15 cellular contexts compared by ENCODE assay signal in the genomic region with DNA sequence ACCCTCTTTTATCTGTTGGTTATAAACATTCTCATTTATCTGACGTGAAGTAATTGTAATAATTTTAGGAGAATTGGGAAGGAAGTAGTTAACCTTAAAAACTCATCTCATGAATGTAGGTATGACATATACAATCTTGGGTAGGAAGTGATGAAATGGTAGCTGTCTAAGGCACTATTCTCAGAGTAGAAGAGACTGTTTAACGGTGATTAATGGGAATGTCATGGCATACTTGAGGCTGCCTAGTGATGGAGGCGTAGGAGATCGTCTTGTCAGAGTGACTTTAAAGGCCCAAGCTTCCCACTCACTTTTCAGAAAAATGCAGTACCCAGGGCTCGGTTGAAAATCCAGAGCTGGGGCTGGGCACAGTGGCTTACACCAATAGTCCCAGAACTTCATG.
"Had no signal": no experiment of that assay in that cellular context is flagged by ENCODE, and none has a peak within 500 bp of the region (broad histone marks: within the 10 kb centered on the region; RNA-seq: fewer than 3 reads in every experiment).

No MANE protein-coding gene starts in this region.

- H3K36me3 ChIP-seq: prostate gland, suprapubic skin had no signal

- DNase-seq: activated CD4-positive, alpha-beta T cell treated with anti-CD3 and anti-CD28 coated beads, Interleukin-2, amount 50 U/mL, for 1 hour; activated naive CD4-positive, alpha-beta T cell; activated naive CD8-positive, alpha-beta T cell treated with anti-CD3 and anti-CD28 coated beads, Interleukin-2, amount 10 ng/mL, durations not matched to agents 7 days and 5 days; activated T-cell treated with anti-CD3 and anti-CD28 coated beads for 4 hours; anterior cingulate cortex; dorsolateral prefrontal cortex; glutamatergic neuron; nephron progenitor cell; right cardiac atrium had no signal

- H3K4me3 ChIP-seq: dorsolateral prefrontal cortex, prostate gland, suprapubic skin had no signal

- H3K27ac ChIP-seq: dorsolateral prefrontal cortex, prostate gland, suprapubic skin had no signal

- ATAC-seq: esophagus mucosa, right cardiac atrium had no signal

- FAIRE-seq: endometrium had no signal

- H3K27me3 ChIP-seq: dorsolateral prefrontal cortex, suprapubic skin had no signal

- H3K36me3 Mint-ChIP-seq: activated naive CD8-positive, alpha-beta T cell treated with anti-CD3 and anti-CD28 coated beads, Interleukin-2, amount 10 ng/mL, durations not matched to agents 7 days and 5 days; type B pancreatic cell had no signal

- H3K9me3 Mint-ChIP-seq: activated naive CD8-positive, alpha-beta T cell treated with anti-CD3 and anti-CD28 coated beads, Interleukin-2, amount 10 ng/mL, durations not matched to agents 7 days and 5 days; nephron progenitor cell; stimulated activated naive CD8-positive, alpha-beta T cell treated with anti-CD3 and anti-CD28 coated beads, Interleukin-15, Interleukin-2, amounts not matched to agents 100 ng/mL and 50 ng/mL, for 24 hours; type B pancreatic cell had no signal

- H3K9me3 ChIP-seq: prostate gland, suprapubic skin had no signal

- H3K4me1 ChIP-seq: prostate gland, suprapubic skin had no signal

- H3K4me1 Mint-ChIP-seq: activated naive CD8-positive, alpha-beta T cell treated with anti-CD3 and anti-CD28 coated beads, Interleukin-2, amount 10 ng/mL, durations not matched to agents 7 days and 5 days; nephron progenitor cell had no signal

- H3K4me3 Mint-ChIP-seq: activated naive CD8-positive, alpha-beta T cell treated with anti-CD3 and anti-CD28 coated beads, Interleukin-2, amount 10 ng/mL, durations not matched to agents 7 days and 5 days; nephron progenitor cell; stimulated activated naive CD8-positive, alpha-beta T cell treated with anti-CD3 and anti-CD28 coated beads, Interleukin-15, Interleukin-2, amounts not matched to agents 100 ng/mL and 50 ng/mL, for 24 hours; type B pancreatic cell had no signal

- H3K27ac Mint-ChIP-seq: activated naive CD8-positive, alpha-beta T cell treated with anti-CD3 and anti-CD28 coated beads, Interleukin-2, amount 10 ng/mL, durations not matched to agents 7 days and 5 days; nephron progenitor cell; stimulated activated naive CD8-positive, alpha-beta T cell treated with anti-CD3 and anti-CD28 coated beads, Interleukin-15, Interleukin-2, amounts not matched to agents 100 ng/mL and 50 ng/mL, for 24 hours; type B pancreatic cell had no signal
